Comparison of ENCODE assay signal across 8 cellular contexts in the genomic region with DNA sequence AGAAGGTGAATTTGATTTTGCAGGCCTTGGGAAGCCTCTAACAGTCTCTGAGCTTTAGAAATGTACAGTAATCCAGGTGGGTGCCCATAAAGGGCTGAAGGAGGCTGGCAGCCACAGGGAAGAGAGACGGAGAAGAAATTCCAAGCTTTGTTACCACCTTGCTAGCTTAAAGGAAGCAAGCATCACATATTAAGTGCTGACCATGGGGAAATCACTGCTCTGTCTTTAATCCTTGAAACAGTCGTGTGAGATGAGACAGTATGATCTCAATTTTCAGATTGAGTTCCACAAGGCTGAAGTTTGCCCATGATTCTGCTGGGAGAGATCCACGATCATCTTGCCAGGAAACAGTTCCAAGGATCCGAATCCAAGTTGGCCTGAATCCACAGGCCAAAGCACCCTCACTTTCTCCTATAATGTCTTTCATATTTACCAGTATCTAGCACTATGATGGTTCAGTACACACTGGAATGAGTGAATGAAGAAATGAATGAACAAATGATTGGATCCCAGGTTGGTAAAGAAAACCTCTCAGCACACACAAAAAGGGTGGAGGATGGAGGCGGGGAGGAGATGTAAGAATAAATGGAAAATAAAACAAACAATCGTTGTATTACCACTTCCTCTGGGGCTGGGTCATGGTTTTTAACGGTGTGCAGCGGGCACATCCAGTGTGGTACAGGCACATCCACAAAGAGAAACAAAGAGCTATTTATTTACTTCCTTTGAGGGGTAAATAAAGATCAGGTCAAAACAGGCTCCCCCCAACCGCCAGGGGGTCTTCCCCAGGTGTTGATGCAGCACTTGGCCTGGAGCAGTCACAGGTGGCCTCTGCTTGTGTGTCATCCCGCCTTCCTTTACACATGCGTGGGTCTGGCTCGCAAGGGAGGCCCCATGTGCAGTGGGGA. TPM values are rescaled to one million over a fixed set of nuclear protein-coding genes. Genes with fewer than 3 reads are reported as not detected.
DNase-seq lines count a peak whose midpoint lies in the region; ATAC-seq and TF ChIP-seq lines count a peak whose summit lies in the region.

No MANE protein-coding gene starts in this region.

- peak; percentile 71 for DNase-seq in activated naive CD4-positive, alpha-beta T cell treated with Interleukin-2 at 50 U/mL for 16 hours
- peak; percentile 84 for DNase-seq in spleen
- DNase-seq in RPMI8226: no peak
- DNase-seq in Calu3: no peak
- no peak for DNase-seq in SK-N-SH

- intact Hi-C loops in spleen (cut with DNase I; ENCODE audit: low total_unique reads) (no loop called here), Calu3 (cut with micrococcal nuclease; ENCODE audit: unreplicated experiment) (no loop called here)

- no peaks in the 10 kb centered on the region for H3K27me3 Mint-ChIP-seq in Calu3 (ENCODE audit: unreplicated experiment)

- ATAC-seq in GM18505 (IDR thresholded peaks at IDR 0.05; ENCODE audit: unreplicated experiment) (peak; percentile 36), GM21723 (IDR thresholded peaks at IDR 0.05; ENCODE audit: unreplicated experiment) (no peak)

- peaks cover 5% of the 10 kb centered on the region for H3K4me1 Mint-ChIP-seq in Calu3 (ENCODE audit: low read depth, unreplicated experiment)

- H3K4me3 ChIP-seq in spleen (peak overlapping the region in 2 of 8 donors; percentile 19 to 55), SK-N-SH (ENCODE audit: low read depth in 2 of 2, low read length in 1 of 2) (no peak overlapping the region)

- H3K9me3 ChIP-seq in KOPT-K1 (ENCODE audit: insufficient read depth, low read length, poor library complexity, severe bottlenecking) (no peaks in the 10 kb centered on the region), spleen (no peaks in the 10 kb centered on the region), SK-N-SH (no peaks in the 10 kb centered on the region)

- no peaks in the 10 kb centered on the region for H4K20me1 ChIP-seq in SK-N-SH (ENCODE audit: insufficient read depth)

- WGBS in spleen, 5 donors: 33 to 40% (median 35%) methylated on average over 12 of the region's 12 CpGs
- 90% methylated on average over 12 of the region's 12 CpGs for WGBS in SK-N-SH (ENCODE audit: low lambda C conversion rate)

- H3K36me3 ChIP-seq in KOPT-K1 (ENCODE audit: insufficient read depth, low read length): no peaks in the 10 kb centered on the region
- H3K36me3 ChIP-seq in spleen: peaks cover 0 to 88% (median 1%) of the 10 kb centered on the region in 6 donors
- no peaks in the 10 kb centered on the region for H3K36me3 ChIP-seq in SK-N-SH (replicated peaks in 1 of 2; ENCODE audit: control insufficient read depth in 1 of 2, insufficient read depth in 2 of 2, low read length in 1 of 2)

- no TSS peak for BruUV-seq in Calu3 (replicated peaks; lab: Mats Ljungman, UMichigan)

- no peak overlapping the region for H3K27ac Mint-ChIP-seq in Calu3 (ENCODE audit: unreplicated experiment)

- TF ChIP-seq CTCF in spleen (IDR thresholded peaks at IDR 0.05 in 8 of 11, conservative IDR thresholded peaks at IDR 0.05 in 3 of 11): peak in 4 of 11 experiments; percentile 6 to 11 (median 8)
- TF ChIP-seq CTCF in Calu3 (IDR thresholded peaks at IDR 0.05; ENCODE audit: unreplicated experiment): no peak
- no peak for TF ChIP-seq CTCF in SK-N-SH (IDR thresholded peaks at IDR 0.05)

- H3K4me1 ChIP-seq in spleen (peaks cover 54 to 99% (median 89%) of the 10 kb centered on the region in 6 donors), SK-N-SH (ENCODE audit: control insufficient read depth in 1 of 2, insufficient read depth in 2 of 2, low read depth in 1 of 2, low read length in 1 of 2) (peaks cover 4% of the 10 kb centered on the region in 2 experiments; a peak in 1 of 4 replicates)

- H3F3A ChIP-seq in SK-N-SH (replicated peaks; ENCODE audit: insufficient read depth): no peaks in the 10 kb centered on the region

- TF ChIP-seq EP300 in SK-N-SH (IDR thresholded peaks at IDR 0.05; ENCODE audit: borderline replicate concordance in 1 of 2, low read depth in 1 of 2, low read length in 1 of 2): no peak

- CTCF ChIA-PET in Calu3 (lab: Charles Lee) (no interaction called here), SK-N-SH (lab: Yijun Ruan, JAX) (interaction anchor here (2.4 kb wide), 1 partner anchor 22 kb away, joined by 7 read pairs; no protein-coding TSS in a partner anchor)

- no peaks in the 10 kb centered on the region for H3K79me2 ChIP-seq in SK-N-SH (ENCODE audit: insufficient read depth)

- no peaks in the 10 kb centered on the region for H3K9me3 Mint-ChIP-seq in Calu3 (ENCODE audit: low read depth, unreplicated experiment)

- no peak overlapping the region for H3K4me2 ChIP-seq in SK-N-SH

- POLR2A ChIA-PET in SK-N-SH (lab: Yijun Ruan, JAX): no interaction called here

- no peak for TF ChIP-seq RAD21 in SK-N-SH (IDR thresholded peaks at IDR 0.05; ENCODE audit: low read length)

- H3K4me3 Mint-ChIP-seq in Calu3 (ENCODE audit: low read depth, unreplicated experiment): no peak overlapping the region

- H3K36me3 Mint-ChIP-seq in Calu3 (ENCODE audit: insufficient read depth, unreplicated experiment): no peaks in the 10 kb centered on the region

- TF ChIP-seq POLR2A in GM18505 (IDR thresholded peaks at IDR 0.05; ENCODE audit: borderline replicate concordance, extremely low read depth, insufficient read depth, insufficient read length) (no peak), spleen (IDR thresholded peaks at IDR 0.05) (no peak)

- no peak overlapping the region for H2AFZ ChIP-seq in SK-N-SH (ENCODE audit: low read depth)

- no peaks in the 10 kb centered on the region for H3K27me3 ChIP-seq in spleen (replicated peaks in 1 of 7)
- H3K27me3 ChIP-seq in SK-N-SH (ENCODE audit: insufficient read depth): no peaks in the 10 kb centered on the region

- peak overlapping the region; percentile 98 for H3K27ac ChIP-seq in KOPT-K1 (ENCODE audit: low read depth, low read length, poor library complexity, severe bottlenecking)
- peak overlapping the region in 7 of 8 donors; percentile 11 to 85 (median 62) for H3K27ac ChIP-seq in spleen
- no peak overlapping the region for H3K27ac ChIP-seq in SK-N-SH (ENCODE audit: low read depth in 2 of 2, low read length in 1 of 2)

- H3K9ac ChIP-seq in SK-N-SH: no peak overlapping the region

- no peaks in the 10 kb centered on the region for H3K9me2 ChIP-seq in SK-N-SH

TF ChIP-seq in SK-N-SH, 30 proteins besides CTCF, POLR2A, EP300 and RAD21:
- TF ChIP-seq FOSL2 (IDR thresholded peaks at IDR 0.05; ENCODE audit: borderline replicate concordance, low read depth) (no peak), GABPA (IDR thresholded peaks at IDR 0.05; ENCODE audit: low read depth) (no peak)

RNA-seq across cellular contexts. Expression of a gene that starts 28.2 kb away (rescaled TPM):
- total RNA-seq in spleen: 10 to 100 TPM; 32.1 to 56.3 (median 38.8) TPM
- polyA plus RNA-seq in spleen: 10 to 100 TPM in 1 of 3 donors, 1 to 10 TPM in 2; 8.2 to 12.5 (median 8.8) TPM
- total RNA-seq in Calu3 (2022): 32.6 and 34.0 TPM in 2 replicates
- polyA plus RNA-seq in SK-N-SH (2012; rRNA removed): 21.7 and 27.8 TPM in 2 replicates
- 16.9 and 17.1 TPM in 2 replicates for polyA plus RNA-seq in SK-N-SH (2012; cell fraction: cytosol; rRNA removed)
- 24.3 and 33.4 TPM in 2 replicates for polyA plus RNA-seq in SK-N-SH (2012; cell fraction: nucleus; rRNA removed)

Comparison
In these comparisons a context has a peak if more than half of its experiments do, and no peak if none do; other contexts are left out.
1. H3K27ac ChIP-seq: peak in KOPT-K1 (single experiment) and spleen (7 of 8); none in SK-N-SH (0 of 2).
2. DNase-seq: peak in activated naive CD4-positive, alpha-beta T cell treated with Interleukin-2 at 50 U/mL for 16 hours (single experiment) and spleen (single experiment); none in RPMI8226 (single experiment), Calu3 (single experiment) and SK-N-SH (single experiment).